In the genomic region with DNA sequence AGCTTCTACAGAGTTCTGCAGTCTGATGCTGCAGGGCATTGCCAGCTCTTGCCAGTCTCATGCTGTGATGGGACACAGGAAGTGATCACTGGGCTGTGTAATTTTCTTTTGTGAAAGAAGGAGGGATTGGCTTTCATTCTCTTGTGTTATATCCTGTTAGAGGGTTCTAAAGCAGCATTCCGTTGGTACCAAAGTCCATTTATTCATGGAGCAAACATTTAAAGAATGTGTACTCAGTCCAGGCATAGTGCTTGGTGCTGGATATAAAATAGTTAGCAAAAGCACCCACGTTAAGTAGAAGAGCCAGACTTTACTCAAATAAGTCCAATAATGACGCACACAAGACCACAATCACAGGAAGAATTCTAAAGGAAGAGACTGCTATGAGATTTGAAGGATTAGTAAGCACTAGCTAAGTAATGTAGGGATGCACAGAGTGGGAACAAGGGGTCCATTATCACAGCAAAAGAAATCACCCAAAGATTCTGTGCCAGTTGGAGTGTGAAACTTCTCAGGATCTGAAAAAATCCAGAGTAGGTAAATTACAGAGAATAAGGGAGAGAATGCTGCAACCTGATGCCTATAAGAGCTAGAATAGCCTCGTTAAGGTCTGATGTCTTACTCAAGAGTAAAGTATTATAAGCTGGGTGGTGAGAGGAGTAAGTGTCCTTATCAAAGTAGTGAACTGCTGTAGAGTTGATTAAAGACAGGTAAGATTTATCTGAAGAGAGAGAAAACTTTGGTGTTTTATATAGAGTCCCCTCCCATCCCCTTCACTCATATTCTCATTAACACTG, we compare ENCODE assay signal across 12 cellular contexts.
DNase-seq lines count a peak whose midpoint lies in the region; ATAC-seq, FAIRE-seq and TF ChIP-seq lines count a peak whose summit lies in the region.
"Had no signal": no experiment of that assay in that cellular context is flagged by ENCODE, and none has a peak within 500 bp of the region (broad histone marks: within the 10 kb centered on the region; RNA-seq: fewer than 3 reads in every experiment).

No MANE protein-coding gene starts in this region.

- H3K4me1 Mint-ChIP-seq in HFFc6 (ENCODE audit: low read depth) = peaks cover 59% of the 10 kb centered on the region
- peaks cover 46% of the 10 kb centered on the region for H3K4me1 Mint-ChIP-seq in WTC11
- no peaks in the 10 kb centered on the region for H3K4me1 Mint-ChIP-seq in CD8-positive, alpha-beta memory T cell
- H3K4me1 Mint-ChIP-seq: activated CD8-positive, alpha-beta memory T cell treated with anti-CD3 and anti-CD28 coated beads, Interleukin-2, amount 10 ng/mL, durations not matched to agents 7 days and 5 days had no signal

- 3% methylated on average over 4 of the region's 4 CpGs for WGBS in A549 (ENCODE audit: missing lambda C conversion rate)

- TF ChIP-seq EP300 in A549 (IDR thresholded peaks at IDR 0.05) = peak; percentile 99 to 100

- H3K27me3 Mint-ChIP-seq in HFFc6 (ENCODE audit: insufficient read depth) (no peaks in the 10 kb centered on the region), WTC11 (ENCODE audit: low read depth) (no peaks in the 10 kb centered on the region)
- H3K27me3 Mint-ChIP-seq in CD8-positive, alpha-beta memory T cell = no peaks in the 10 kb centered on the region
- H3K27me3 Mint-ChIP-seq: activated CD8-positive, alpha-beta memory T cell treated with anti-CD3 and anti-CD28 coated beads, Interleukin-2, amount 10 ng/mL, durations not matched to agents 7 days and 5 days; dendritic cell treated with granulocyte-macrophage colony-stimulating factor and Interleukin-4, amounts not matched to agents 40 ng/mL and 50 ng/mL, for 4 days had no signal

- H3K27me3 ChIP-seq in CD8-positive, alpha-beta memory T cell (ENCODE audit: insufficient read depth, low read length, poor library complexity, severe bottlenecking) = no peaks in the 10 kb centered on the region

- peaks cover 60% of the 10 kb centered on the region for H3K9me3 ChIP-seq in A549
- H3K9me3 ChIP-seq in CD8-positive, alpha-beta memory T cell (ENCODE audit: low read length) = no peaks in the 10 kb centered on the region

- H3K9me3 Mint-ChIP-seq in HFFc6 (no peaks in the 10 kb centered on the region), WTC11 (no peaks in the 10 kb centered on the region)
- H3K9me3 Mint-ChIP-seq in CD8-positive, alpha-beta memory T cell = peaks cover 0 to 26% (median 6%) of the 10 kb centered on the region in 5 donors

- CTCF ChIA-PET in A549 (lab: Yijun Ruan, JAX) = interaction anchor here (1.0 to 1.9 kb wide), 5 partner anchors 184 to 1136 kb away, joined by 3 to 8 read pairs (median 5); a partner anchor contains a TSS
- CTCF ChIA-PET in WTC11 (lab: Charles Lee) = no interaction called here
- CTCF ChIA-PET in CD8-positive, alpha-beta memory T cell (lab: Charles Lee) = no interaction called here

- POLR2A ChIA-PET in A549 (lab: Yijun Ruan, JAX) = interaction anchor here (0.5 to 4.1 kb wide), 12 partner anchors 13 to 1137 kb away, joined by 3 to 31 read pairs (median 5); a partner anchor contains a TSS
- POLR2A ChIA-PET in WTC11 (lab: Charles Lee) = no interaction called here
- POLR2A ChIA-PET in CD8-positive, alpha-beta memory T cell (lab: Charles Lee) = no interaction called here

- H3K4me3 ChIP-seq in A549 = no peak overlapping the region
- no peak overlapping the region for H3K4me3 ChIP-seq in CD8-positive, alpha-beta memory T cell (ENCODE audit: low read length)

- H3K36me3 Mint-ChIP-seq in HFFc6 (ENCODE audit: low read depth) (peaks cover 4% of the 10 kb centered on the region; the same call in 1 of the 2 replicates), WTC11 (no peaks in the 10 kb centered on the region)
- no peaks in the 10 kb centered on the region for H3K36me3 Mint-ChIP-seq in CD8-positive, alpha-beta memory T cell
- H3K36me3 Mint-ChIP-seq: activated CD8-positive, alpha-beta memory T cell treated with anti-CD3 and anti-CD28 coated beads, Interleukin-2, amount 10 ng/mL, durations not matched to agents 7 days and 5 days had no signal

- H3K27ac Mint-ChIP-seq in HFFc6 = peak overlapping the region; percentile 95
- H3K27ac Mint-ChIP-seq in WTC11 = peak overlapping the region; percentile 15
- no peak overlapping the region for H3K27ac Mint-ChIP-seq in CD8-positive, alpha-beta memory T cell
- H3K27ac Mint-ChIP-seq: activated CD8-positive, alpha-beta memory T cell treated with anti-CD3 and anti-CD28 coated beads, Interleukin-2, amount 10 ng/mL, durations not matched to agents 7 days and 5 days; dendritic cell treated with granulocyte-macrophage colony-stimulating factor and Interleukin-4, amounts not matched to agents 40 ng/mL and 50 ng/mL, for 4 days had no signal

- H3K4me3 Mint-ChIP-seq in HFFc6 (peak overlapping the region; percentile 31), WTC11 (no peak overlapping the region)
- no peak overlapping the region for H3K4me3 Mint-ChIP-seq in CD8-positive, alpha-beta memory T cell
- H3K4me3 Mint-ChIP-seq: activated CD8-positive, alpha-beta memory T cell treated with anti-CD3 and anti-CD28 coated beads, Interleukin-2, amount 10 ng/mL, durations not matched to agents 7 days and 5 days; dendritic cell treated with granulocyte-macrophage colony-stimulating factor and Interleukin-4, amounts not matched to agents 40 ng/mL and 50 ng/mL, for 4 days had no signal

- peak overlapping the region; percentile 95 to 99 for H3K27ac ChIP-seq in A549
- no peak overlapping the region for H3K27ac ChIP-seq in CD8-positive, alpha-beta memory T cell (ENCODE audit: low read depth, low read length)
- H3K27ac ChIP-seq: C4-2B, KMS-11 had no signal

- peak; percentile 78 to 99 for DNase-seq in A549 (ENCODE audit: low read depth in 1 of 2, low spot score in 1 of 2)
- DNase-seq in HFFc6 = peak; percentile 98
- no peak for DNase-seq in WTC11 (ENCODE audit: low spot score)
- peak; percentile 99 for DNase-seq in iris pigment epithelial cell (ENCODE audit: low read depth)
- no peak for DNase-seq in CD8-positive, alpha-beta memory T cell
- no peak for DNase-seq in putamen (ENCODE audit: low spot score)
- no peak for DNase-seq in NK-92 treated with Interleukin-12 subunit alpha and Interleukin-12 subunit beta, amount 100 ng/mL, for 24 hours (lab: John Stamatoyannopoulos, UW)
- DNase-seq: activated CD8-positive, alpha-beta memory T cell treated with anti-CD3 and anti-CD28 coated beads, Interleukin-2, amount 10 ng/mL, durations not matched to agents 7 days and 5 days had no signal

- H3K4me2 ChIP-seq in A549 = peak overlapping the region; percentile 74
- H3K4me2 ChIP-seq: KMS-11 had no signal

- peaks cover 45% of the 10 kb centered on the region for H3K4me1 ChIP-seq in A549
- no peaks in the 10 kb centered on the region for H3K4me1 ChIP-seq in CD8-positive, alpha-beta memory T cell (ENCODE audit: insufficient read depth, low read length)

- no peak for TF ChIP-seq CTCF in A549 (IDR thresholded peaks at IDR 0.05)
- no peak for TF ChIP-seq CTCF in HFFc6 (IDR thresholded peaks at IDR 0.05)
- TF ChIP-seq CTCF in WTC11 (IDR thresholded peaks at IDR 0.05) = no peak

- no peak for TF ChIP-seq POLR2A in A549 (IDR thresholded peaks at IDR 0.05; ENCODE audit: low read length)

- peak; percentile 100 for FAIRE-seq in A549 (lab: Jason Lieb, UNC)

- ATAC-seq in A549 (peak; percentile 96), WTC11 (peak; percentile 52; the same call in 1 of the 2 replicates), GM18907 (IDR thresholded peaks at IDR 0.05; ENCODE audit: unreplicated experiment) (no peak)
- ATAC-seq: activated CD8-positive, alpha-beta memory T cell treated with anti-CD3 and anti-CD28 coated beads, Interleukin-2, amount 10 ng/mL, durations not matched to agents 7 days and 5 days had no signal

- H3K36me3 ChIP-seq in CD8-positive, alpha-beta memory T cell (ENCODE audit: insufficient read depth, low read length) = no peaks in the 10 kb centered on the region

- peak; percentile 54 to 90 for TF ChIP-seq RAD21 in A549 (conservative IDR thresholded peaks at IDR 0.05 in 1 of 2, IDR thresholded peaks at IDR 0.05 in 1 of 2)

TF ChIP-seq in A549, 52 proteins besides CTCF, POLR2A, EP300 and RAD21 (continues in another document):
- TF ChIP-seq, protein P1, sequence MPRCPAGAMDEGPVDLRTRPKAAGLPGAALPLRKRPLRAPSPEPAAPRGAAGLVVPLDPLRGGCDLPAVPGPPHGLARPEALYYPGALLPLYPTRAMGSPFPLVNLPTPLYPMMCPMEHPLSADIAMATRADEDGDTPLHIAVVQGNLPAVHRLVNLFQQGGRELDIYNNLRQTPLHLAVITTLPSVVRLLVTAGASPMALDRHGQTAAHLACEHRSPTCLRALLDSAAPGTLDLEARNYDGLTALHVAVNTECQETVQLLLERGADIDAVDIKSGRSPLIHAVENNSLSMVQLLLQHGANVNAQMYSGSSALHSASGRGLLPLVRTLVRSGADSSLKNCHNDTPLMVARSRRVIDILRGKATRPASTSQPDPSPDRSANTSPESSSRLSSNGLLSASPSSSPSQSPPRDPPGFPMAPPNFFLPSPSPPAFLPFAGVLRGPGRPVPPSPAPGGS (IDR thresholded peaks at IDR 0.05) = peak; percentile 97
- 0 out of 2 replicates have a peak, but pooled peaks have one; percentile 47 for TF ChIP-seq HOXB5 (CRISPR knock-in tag; IDR thresholded peaks at IDR 0.05)

TF ChIP-seq in WTC11, 78 proteins besides CTCF, POLR2A, EP300 and RAD21 (continues in another document):
- TF ChIP-seq KAT7 (CRISPR knock-in tag; IDR thresholded peaks at IDR 0.05; ENCODE audit: borderline replicate concordance) (no peak), RELA (CRISPR knock-in tag; IDR thresholded peaks at IDR 0.05; ENCODE audit: borderline replicate concordance) (no peak), FOXP1 (CRISPR knock-in tag; IDR thresholded peaks at IDR 0.05; ENCODE audit: borderline replicate concordance) (no peak), SMAD3 (CRISPR knock-in tag; IDR thresholded peaks at IDR 0.05; ENCODE audit: borderline replicate concordance) (no peak)
- TF ChIP-seq, protein P2, sequence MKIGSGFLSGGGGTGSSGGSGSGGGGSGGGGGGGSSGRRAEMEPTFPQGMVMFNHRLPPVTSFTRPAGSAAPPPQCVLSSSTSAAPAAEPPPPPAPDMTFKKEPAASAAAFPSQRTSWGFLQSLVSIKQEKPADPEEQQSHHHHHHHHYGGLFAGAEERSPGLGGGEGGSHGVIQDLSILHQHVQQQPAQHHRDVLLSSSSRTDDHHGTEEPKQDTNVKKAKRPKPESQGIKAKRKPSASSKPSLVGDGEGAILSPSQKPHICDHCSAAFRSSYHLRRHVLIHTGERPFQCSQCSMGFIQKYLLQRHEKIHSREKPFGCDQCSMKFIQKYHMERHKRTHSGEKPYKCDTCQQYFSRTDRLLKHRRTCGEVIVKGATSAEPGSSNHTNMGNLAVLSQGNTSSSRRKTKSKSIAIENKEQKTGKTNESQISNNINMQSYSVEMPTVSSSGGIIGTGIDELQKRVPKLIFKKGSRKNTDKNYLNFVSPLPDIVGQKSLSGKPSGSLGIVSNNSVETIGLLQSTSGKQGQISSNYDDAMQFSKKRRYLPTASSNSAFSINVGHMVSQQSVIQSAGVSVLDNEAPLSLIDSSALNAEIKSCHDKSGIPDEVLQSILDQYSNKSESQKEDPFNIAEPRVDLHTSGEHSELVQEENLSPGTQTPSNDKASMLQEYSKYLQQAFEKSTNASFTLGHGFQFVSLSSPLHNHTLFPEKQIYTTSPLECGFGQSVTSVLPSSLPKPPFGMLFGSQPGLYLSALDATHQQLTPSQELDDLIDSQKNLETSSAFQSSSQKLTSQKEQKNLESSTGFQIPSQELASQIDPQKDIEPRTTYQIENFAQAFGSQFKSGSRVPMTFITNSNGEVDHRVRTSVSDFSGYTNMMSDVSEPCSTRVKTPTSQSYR (CRISPR knock-in tag; IDR thresholded peaks at IDR 0.05) = no peak

Comparison
In these comparisons a context has a peak if more than half of its experiments do, and no peak if none do; other contexts are left out.
1. DNase-seq: peak in A549 (2 of 2), HFFc6 (single experiment) and iris pigment epithelial cell (single experiment); none in WTC11 (single experiment), CD8-positive, alpha-beta memory T cell (0 of 5), putamen (single experiment) and NK-92 treated with Interleukin-12 subunit alpha and Interleukin-12 subunit beta, amount 100 ng/mL, for 24 hours (single experiment).
2. H3K27ac Mint-ChIP-seq: peak in HFFc6 (single experiment) and WTC11 (single experiment); none in CD8-positive, alpha-beta memory T cell (0 of 8).